16 cellular contexts compared by ENCODE assay signal in the genomic region with DNA sequence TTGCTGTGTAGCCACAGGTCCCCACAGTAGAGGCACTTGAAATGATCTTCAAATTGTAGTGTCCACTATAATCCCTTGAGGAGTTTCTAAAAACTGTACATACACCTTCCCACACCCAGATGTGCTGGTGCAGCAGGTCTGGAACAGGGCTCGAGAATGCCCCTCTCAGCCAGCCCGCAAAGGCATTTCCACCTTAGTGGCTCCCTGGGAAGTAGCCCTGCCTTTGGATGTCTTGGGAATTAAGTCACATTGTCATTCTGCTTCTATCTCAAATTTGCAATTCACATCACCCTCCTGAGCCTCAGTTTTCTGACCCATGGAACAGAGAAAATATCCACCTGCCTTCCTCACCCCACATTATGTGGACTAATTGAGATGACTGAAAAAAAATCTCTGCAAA. TPM values are rescaled to one million over a fixed set of nuclear protein-coding genes. Genes with fewer than 3 reads are reported as not detected.
DNase-seq lines count a peak whose midpoint lies in the region; ATAC-seq and TF ChIP-seq lines count a peak whose summit lies in the region.
"Had no signal": no experiment of that assay in that cellular context is flagged by ENCODE, and none has a peak within 500 bp of the region (broad histone marks: within the 10 kb centered on the region; RNA-seq: fewer than 3 reads in every experiment).

No MANE protein-coding gene starts in this region.

- H3K4me3 Mint-ChIP-seq in WTC11, result peak overlapping the region; percentile 37
- no peak overlapping the region for H3K4me3 Mint-ChIP-seq in endothelial cell (ENCODE audit: unreplicated experiment)
- H3K4me3 Mint-ChIP-seq: B cell; CD14-positive monocyte; CD8-positive, alpha-beta T cell had no signal

- POLR2A ChIA-PET in WTC11 (lab: Charles Lee), result no interaction called here

- CTCF ChIA-PET in WTC11 (lab: Charles Lee), result interaction anchor here (1.0 to 2.2 kb wide), 7 partner anchors 22 to 211 kb away, joined by 3 to 21 read pairs (median 4); a partner anchor contains a TSS

- no peak overlapping the region for H3K27ac ChIP-seq in iPS-18a (ENCODE audit: low read length)
- H3K27ac ChIP-seq: HL-60 had no signal

- no peaks in the 10 kb centered on the region for H3K9me3 ChIP-seq in iPS-18a (ENCODE audit: control insufficient read depth, low read depth, low read length)
- H3K9me3 ChIP-seq: Caco-2 had no signal

- DNase-seq in H7, result peak; percentile 64
- DNase-seq in WTC11 (ENCODE audit: low spot score), result peak; percentile 29
- no peak for DNase-seq in midbrain (lab: John Stamatoyannopoulos, UW)
- DNase-seq in COLO829 (ENCODE audit: low spot score), result no peak
- no peak for DNase-seq in endothelial cell (ENCODE audit: low spot score)
- no peak for DNase-seq in T-helper 2 cell
- DNase-seq: Caco-2; CD8-positive, alpha-beta T cell; DMS53; GF-D8 had no signal

- peak; percentile 81 for ATAC-seq in WTC11
- ATAC-seq: CD8-positive, alpha-beta T cell; K562 had no signal

- peaks cover 20% of the 10 kb centered on the region for H3K4me1 ChIP-seq in iPS-18a (ENCODE audit: control insufficient read depth, low read depth, low read length)
- H3K4me1 ChIP-seq: Caco-2, HAP-1 had no signal

- peaks cover 17% of the 10 kb centered on the region for H3K9me3 Mint-ChIP-seq in WTC11
- no peaks in the 10 kb centered on the region for H3K9me3 Mint-ChIP-seq in endothelial cell (ENCODE audit: unreplicated experiment)
- H3K9me3 Mint-ChIP-seq: CD8-positive, alpha-beta T cell had no signal

- H3K4me1 Mint-ChIP-seq in WTC11, result peaks cover 27% of the 10 kb centered on the region
- no peaks in the 10 kb centered on the region for H3K4me1 Mint-ChIP-seq in endothelial cell (ENCODE audit: unreplicated experiment)
- H3K4me1 Mint-ChIP-seq: B cell, CD14-positive monocyte had no signal

- H3K27me3 ChIP-seq in H7 (ENCODE audit: control insufficient read depth, insufficient read depth, low read length) (no peaks in the 10 kb centered on the region), iPS-18a (ENCODE audit: control insufficient read depth, insufficient read depth, low read length) (no peaks in the 10 kb centered on the region)

- H3K27me3 Mint-ChIP-seq in WTC11 (ENCODE audit: low read depth) (peaks cover 10% of the 10 kb centered on the region), endothelial cell (ENCODE audit: unreplicated experiment) (peaks cover 2% of the 10 kb centered on the region)
- H3K27me3 Mint-ChIP-seq: B cell had no signal

- peaks cover 8% of the 10 kb centered on the region for H3K36me3 Mint-ChIP-seq in WTC11
- no peaks in the 10 kb centered on the region for H3K36me3 Mint-ChIP-seq in endothelial cell (ENCODE audit: low read depth, unreplicated experiment)
- H3K36me3 Mint-ChIP-seq: CD14-positive monocyte; CD8-positive, alpha-beta T cell had no signal

- TF ChIP-seq CTCF in WTC11 (IDR thresholded peaks at IDR 0.05), result no peak
- TF ChIP-seq CTCF in endothelial cell (IDR thresholded peaks at IDR 0.05; ENCODE audit: unreplicated experiment), result no peak

- H3K9ac ChIP-seq in iPS-18a (ENCODE audit: low read length), result no peak overlapping the region

- H3K27ac Mint-ChIP-seq in WTC11 (peak overlapping the region; percentile 63), endothelial cell (ENCODE audit: unreplicated experiment) (no peak overlapping the region)
- H3K27ac Mint-ChIP-seq: B cell; CD14-positive monocyte; CD8-positive, alpha-beta T cell had no signal

- H3K4me3 ChIP-seq in H7 (ENCODE audit: insufficient read depth, low read depth, low read length), result no peak overlapping the region
- H3K4me3 ChIP-seq in iPS-18a (ENCODE audit: low read length), result peak overlapping the region; percentile 13
- H3K4me3 ChIP-seq: HAP-1, K562 had no signal

- no peaks in the 10 kb centered on the region for H3K36me3 ChIP-seq in H7 (replicated peaks; ENCODE audit: control insufficient read depth, insufficient read depth, low read length)
- no peaks in the 10 kb centered on the region for H3K36me3 ChIP-seq in iPS-18a (ENCODE audit: control insufficient read depth, low read depth, low read length)
- H3K36me3 ChIP-seq: HAP-1 had no signal

TF ChIP-seq in WTC11, 78 proteins besides CTCF, POLR2A, EP300 and RAD21:
- no peak for TF ChIP-seq KAT7 (CRISPR knock-in tag; IDR thresholded peaks at IDR 0.05; ENCODE audit: borderline replicate concordance)
- TF ChIP-seq CBFB (CRISPR knock-in tag; IDR thresholded peaks at IDR 0.05; ENCODE audit: low read depth), result 0 out of 2 replicates have a peak, but pooled peaks have one; percentile 6
- TF ChIP-seq SMAD3 (CRISPR knock-in tag; IDR thresholded peaks at IDR 0.05; ENCODE audit: borderline replicate concordance), result 0 out of 2 replicates have a peak, but pooled peaks have one; percentile 48

RNA-seq across cellular contexts. Expression of a gene that starts 44.3 kb away (rescaled TPM):
- total RNA-seq in H7 (2014; rRNA removed; shearing (Covaris generic)), result 9.9 and 10.7 TPM in 2 replicates
- total RNA-seq in WTC11 (2021) (104 to 108 TPM (median 106 TPM) in 3 replicates), endothelial cell (ENCODE audit: unreplicated experiment) (83.8 TPM)
- total RNA-seq: CD8-positive, alpha-beta T cell had no signal

Comparison
In these comparisons a context has a peak if more than half of its experiments do, and no peak if none do; other contexts are left out.
1. DNase-seq: peak in H7 (single experiment) and WTC11 (single experiment); none in midbrain (single experiment), COLO829 (single experiment), endothelial cell (single experiment) and T-helper 2 cell (0 of 5).